14 cellular contexts compared by ENCODE assay signal in the genomic region with DNA sequence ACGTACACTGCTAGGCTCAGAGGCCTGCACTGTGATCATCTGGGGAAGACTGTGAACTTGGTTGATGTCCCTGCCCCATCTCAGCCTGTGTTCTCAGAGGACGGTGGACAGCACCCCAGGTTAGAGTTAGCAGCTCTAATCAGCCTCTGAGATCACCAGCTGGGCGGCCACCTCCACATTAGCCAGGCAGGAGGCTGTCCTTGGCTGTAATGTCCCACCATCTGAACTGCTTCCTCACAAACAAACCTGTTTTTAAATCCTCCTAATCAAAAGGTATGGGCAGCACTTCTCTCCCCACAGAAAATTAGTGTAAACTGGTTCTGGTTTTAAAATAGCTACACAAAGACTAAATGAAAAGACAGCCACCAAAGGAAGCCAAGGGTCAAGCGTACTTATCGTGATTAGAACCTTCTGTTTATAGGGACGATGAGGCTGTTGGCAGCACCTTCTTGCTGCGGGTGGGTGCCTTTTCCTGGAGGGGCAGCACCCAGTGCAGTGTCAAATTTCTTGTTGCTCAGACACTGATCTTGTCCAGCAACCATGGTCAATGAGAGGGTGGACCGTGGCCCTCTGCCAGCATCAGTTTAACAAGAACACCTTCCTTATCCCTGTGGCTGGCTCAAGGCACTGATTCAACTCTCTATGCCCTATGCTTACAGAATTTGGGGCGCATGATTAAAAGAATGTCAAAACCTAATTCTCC. TPM values are rescaled to one million over a fixed set of nuclear protein-coding genes. Genes with fewer than 3 reads are reported as not detected.
DNase-seq lines count a peak whose midpoint lies in the region; ATAC-seq and TF ChIP-seq lines count a peak whose summit lies in the region.
"Had no signal": no experiment of that assay in that cellular context is flagged by ENCODE, and none has a peak within 500 bp of the region (broad histone marks: within the 10 kb centered on the region; RNA-seq: fewer than 3 reads in every experiment).

No MANE protein-coding gene starts in this region.

- no peak overlapping the region for H2AFZ ChIP-seq in PC-9

- H3K27me3 ChIP-seq in PC-9 (ENCODE audit: insufficient read depth, low read depth): no peaks in the 10 kb centered on the region
- no peaks in the 10 kb centered on the region for H3K27me3 ChIP-seq in sigmoid colon
- H3K27me3 ChIP-seq: ovary had no signal

- peak; percentile 89 for DNase-seq in HT-29 (ENCODE audit: low spot score)
- peak; percentile 86 to 88 for DNase-seq in PC-9
- DNase-seq in left cardiac atrium: peak; percentile 71
- peak; percentile 92 for DNase-seq in sigmoid colon
- DNase-seq in SKM-1 treated with dmso at 0.1 percent for 144 hours (lab: John Stamatoyannopoulos, UW; ENCODE audit: unreplicated experiment): no peak
- DNase-seq in NCI-H526 (lab: John Stamatoyannopoulos, UW): no peak
- DNase-seq in CD1c-positive myeloid dendritic cell (ENCODE audit: extremely low spot score): no peak
- no peak for DNase-seq in DMS53 (lab: John Stamatoyannopoulos, UW)
- DNase-seq: activated CD8-positive, alpha-beta memory T cell treated with anti-CD3 and anti-CD28 coated beads, Interleukin-2, amount 10 ng/mL, durations not matched to agents 7 days and 5 days; DMS153; ovary; T-helper 17 cell had no signal

- 42 to 60% methylated on average over 9 of the region's 9 CpGs for WGBS in sigmoid colon, 2 donors

- H3K36me3 ChIP-seq in PC-9 (ENCODE audit: low read depth) (no peaks in the 10 kb centered on the region), sigmoid colon (no peaks in the 10 kb centered on the region)
- H3K36me3 ChIP-seq: ovary had no signal

- no peaks in the 10 kb centered on the region for H3K9me3 ChIP-seq in PC-9 (ENCODE audit: insufficient read depth, low read depth)
- no peaks in the 10 kb centered on the region for H3K9me3 ChIP-seq in sigmoid colon
- H3K9me3 ChIP-seq: ovary had no signal

- no peaks in the 10 kb centered on the region for H3K9me2 ChIP-seq in PC-9 (ENCODE audit: insufficient read depth)

- no peak for TF ChIP-seq EP300 in sigmoid colon (IDR thresholded peaks at IDR 0.05)

- H3K4me2 ChIP-seq in PC-9: peak overlapping the region; percentile 62

- H3K79me2 ChIP-seq in PC-9 (ENCODE audit: low read depth): no peaks in the 10 kb centered on the region

- peaks cover 36% of the 10 kb centered on the region for H3F3A ChIP-seq in PC-9 (ENCODE audit: insufficient read depth, low read depth)

- no peak for TF ChIP-seq POLR2A in sigmoid colon (IDR thresholded peaks at IDR 0.05)

- TSS peak; percentile 89 for BruUV-seq in PC-9 (replicated peaks; lab: Mats Ljungman, UMichigan)

- peaks cover 88% of the 10 kb centered on the region for H3K4me1 ChIP-seq in PC-9 (replicated peaks; ENCODE audit: insufficient read depth)
- peaks cover 0 to 47% (median 38%) of the 10 kb centered on the region in 4 donors for H3K4me1 ChIP-seq in sigmoid colon

- CTCF ChIA-PET in PC-9 (lab: Charles Lee): interaction anchor here (1.3 kb wide), 1 partner anchor 7 kb away, joined by 3 read pairs; no protein-coding TSS in a partner anchor

- no peaks in the 10 kb centered on the region for H4K20me1 ChIP-seq in PC-9 (ENCODE audit: insufficient read depth)

- peak overlapping the region; percentile 2; the same call in 1 of the 2 replicates for H3K4me3 ChIP-seq in PC-9
- no peak overlapping the region for H3K4me3 ChIP-seq in sigmoid colon
- H3K4me3 ChIP-seq: ovary had no signal

- POLR2A ChIA-PET in PC-9 (lab: Charles Lee; ENCODE audit: unreplicated experiment): no interaction called here

- peak; percentile 27 to 73 for ATAC-seq in left cardiac atrium
- ATAC-seq: activated CD8-positive, alpha-beta memory T cell treated with anti-CD3 and anti-CD28 coated beads, Interleukin-2, amount 10 ng/mL, durations not matched to agents 7 days and 5 days; T-helper 17 cell had no signal

- intact Hi-C loops in PC-9 (cut with micrococcal nuclease; ENCODE audit: unreplicated experiment): no loop called here
- intact Hi-C loops in left cardiac atrium (cut with DNase I): no loop called here
- intact Hi-C loops in sigmoid colon (cut with DNase I): no loop called here

- no peak for TF ChIP-seq CTCF in PC-9 (conservative IDR thresholded peaks at IDR 0.05)
- TF ChIP-seq CTCF in sigmoid colon (IDR thresholded peaks at IDR 0.05): no peak

- peak overlapping the region; percentile 68 for H3K27ac ChIP-seq in PC-9
- H3K27ac ChIP-seq in sigmoid colon: peak overlapping the region; percentile 14 to 65 (median 56)
- H3K27ac ChIP-seq: ovary had no signal

RNA-seq across cellular contexts. Expression of a gene that starts 24.6 kb away (rescaled TPM):
- 1.4 and 3.6 TPM in 2 replicates for total RNA-seq in HT-29 (2014; rRNA removed; shearing (Covaris generic))
- total RNA-seq in PC-9 (2021) (0.48 and 1.2 TPM in 2 replicates), left cardiac atrium (under 1 TPM; 0.29 to 0.32 TPM), sigmoid colon (1 to 10 TPM; 1.3 to 3.9 (median 2.2) TPM)
- polyA plus RNA-seq in sigmoid colon: under 1 TPM; 0.23 to 0.60 (median 0.51) TPM
- total RNA-seq: astrocyte, kidney epithelial cell had no signal

RNA-seq across cellular contexts. Expression of a gene that starts 54.6 kb away (rescaled TPM):
- 10.2 and 16.0 TPM in 2 replicates for total RNA-seq in HT-29 (2014; rRNA removed; shearing (Covaris generic))
- 0.33 and 0.35 TPM in 2 replicates for total RNA-seq in PC-9 (2021)
- total RNA-seq in left cardiac atrium: 100 to 1,000 TPM; 116 to 171 TPM
- 10 to 100 TPM in 3 of 4 donors, 1 to 10 TPM in 1; 7.4 to 17.8 (median 11.4) TPM for total RNA-seq in sigmoid colon
- 10 to 100 TPM; 16.8 to 26.1 (median 21.8) TPM for polyA plus RNA-seq in sigmoid colon

Comparison
In these comparisons a context has a peak if more than half of its experiments do, and no peak if none do; other contexts are left out.
1. DNase-seq: peak in HT-29 (single experiment), PC-9 (2 of 2), left cardiac atrium (single experiment) and sigmoid colon (single experiment); none in SKM-1 treated with dmso at 0.1 percent for 144 hours (single experiment), NCI-H526 (0 of 2), CD1c-positive myeloid dendritic cell (single experiment) and DMS53 (single experiment).